8 cellular contexts compared by ENCODE assay signal in the genomic region with DNA sequence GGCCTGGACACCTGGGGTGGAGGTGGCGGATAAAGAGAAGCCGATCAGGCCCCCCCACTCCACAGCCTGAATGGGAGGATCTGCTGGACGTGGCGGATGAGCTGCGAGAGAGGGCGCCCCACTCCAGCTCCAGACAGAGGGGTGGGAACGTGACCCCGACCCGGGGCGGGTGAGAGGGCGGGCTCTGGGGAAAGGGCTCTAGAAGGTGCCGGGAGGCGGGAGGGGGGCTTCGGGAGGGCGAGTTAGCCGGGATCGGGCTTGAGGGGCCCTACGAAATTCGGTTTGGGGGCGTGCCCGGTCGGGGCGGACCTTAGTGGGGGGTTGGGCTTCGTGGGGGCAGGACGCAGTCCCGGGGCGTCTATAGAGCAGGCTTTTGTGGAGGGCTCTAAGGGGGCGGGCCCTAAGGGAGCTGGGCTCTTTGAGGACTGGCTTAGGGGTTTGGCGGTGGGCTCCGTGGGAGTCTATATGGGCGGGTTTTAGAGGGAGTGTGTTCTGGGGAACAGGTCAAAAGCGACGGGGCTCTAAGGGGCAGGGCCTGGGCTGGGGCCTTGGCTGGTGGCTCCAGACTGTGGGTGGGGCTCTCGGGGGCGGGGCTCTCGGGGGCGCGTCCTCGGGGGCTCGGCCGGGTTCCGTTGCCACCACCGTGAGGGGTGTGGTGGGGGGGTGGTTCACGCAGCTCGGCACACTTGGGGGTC. TPM values are rescaled to one million over a fixed set of nuclear protein-coding genes. Genes with fewer than 3 reads are reported as not detected.
A peak's percentile ranks its signal among the peaks of the same experiment; 100 is the strongest.
DNase-seq lines count a peak whose midpoint lies in the region; ATAC-seq and TF ChIP-seq lines count a peak whose summit lies in the region.

No MANE protein-coding gene starts in this region.

- POLR2A ChIA-PET in T-cell (lab: Charles Lee), result interaction anchor here in 1 of 2 donors (0.6 to 0.7 kb wide), 4 partner anchors 39 to 549 kb away, joined by 3 to 10 read pairs (median 7); no protein-coding TSS in a partner anchor

- H3K9me3 ChIP-seq in neutrophil, result no peaks in the 10 kb centered on the region

- peaks cover 2 to 9% of the 10 kb centered on the region in 2 experiments for H3K4me1 ChIP-seq in neutrophil (ENCODE audit: control insufficient read depth in 1 of 2, insufficient read depth in 1 of 2, low read depth in 1 of 2, low read length in 1 of 2)

- ATAC-seq in T-cell (replicated peaks in 1 of 4) (peak; percentile 72 to 89 (median 74)), HG03025 (IDR thresholded peaks at IDR 0.05; ENCODE audit: low FRiP score, unreplicated experiment) (no peak), GM18870 (IDR thresholded peaks at IDR 0.05; ENCODE audit: unreplicated experiment) (no peak), GM21619 (IDR thresholded peaks at IDR 0.05; ENCODE audit: unreplicated experiment) (no peak)

- no peaks in the 10 kb centered on the region for H3K36me3 ChIP-seq in neutrophil

- CTCF ChIA-PET in T-cell (lab: Charles Lee), result interaction anchor here (0.6 to 0.7 kb wide), 2 partner anchors 21 to 170 kb away, joined by 3 to 4 read pairs; no protein-coding TSS in a partner anchor

- peak overlapping the region; percentile 43 to 72 (median 60) for H3K4me3 Mint-ChIP-seq in T-cell

- H3K27me3 Mint-ChIP-seq in T-cell, result peaks cover 3 to 29% of the 10 kb centered on the region in 2 donors

- TF ChIP-seq CTCF in GM20000 (IDR thresholded peaks at IDR 0.05; ENCODE audit: extremely low read depth, missing control alignments) (peak; percentile 28), epithelial cell of proximal tubule (conservative IDR thresholded peaks at IDR 0.05; ENCODE audit: low read depth, low read length) (peak; percentile 38), neutrophil (IDR thresholded peaks at IDR 0.05) (no peak)

- H3K4me3 ChIP-seq in epithelial cell of proximal tubule (ENCODE audit: low read depth, low read length) (peak overlapping the region; percentile 55), neutrophil (ENCODE audit: low read depth in 1 of 2, low read length in 1 of 2) (peak overlapping the region; percentile 29 to 34)

- no peak overlapping the region for H3K27ac Mint-ChIP-seq in T-cell

- no peaks in the 10 kb centered on the region for H3K9me3 Mint-ChIP-seq in T-cell

- no peak overlapping the region for H3K27ac ChIP-seq in neutrophil

- peaks cover 5 to 8% (median 7%) of the 10 kb centered on the region in 3 donors for H3K4me1 Mint-ChIP-seq in T-cell

- H3K36me3 Mint-ChIP-seq in T-cell, result no peaks in the 10 kb centered on the region

- peaks cover 35% of the 10 kb centered on the region for H3K27me3 ChIP-seq in neutrophil

- DNase-seq in GM20000 (ENCODE audit: low spot score) (peak; percentile 75), T-cell (peak in 14 of 34 experiments; percentile 22 to 52 (median 40)), epithelial cell of proximal tubule (ENCODE audit: low read depth) (no peak), DMS 273 (lab: John Stamatoyannopoulos, UW; ENCODE audit: unreplicated experiment) (no peak)

RNA-seq across cellular contexts. Expression of gene NANOS3, which starts 4.1 kb away (rescaled TPM):
- total RNA-seq in T-cell, result 1 to 10 TPM in 3 of 5 donors, under 1 TPM in 1, not detected in 1; 0.85 to 2.3 (median 1.5) TPM
- not detected in 2 replicates for total RNA-seq in epithelial cell of proximal tubule

RNA-seq across cellular contexts. Expression of gene BRME1, which starts 33.1 kb away (rescaled TPM):
- total RNA-seq in T-cell, result 1 to 10 TPM; 1.3 to 3.6 (median 1.7) TPM
- 0.58 and 1.4 TPM in 2 replicates for total RNA-seq in epithelial cell of proximal tubule

RNA-seq across cellular contexts. Expression of gene CC2D1A, which starts 33.2 kb away (rescaled TPM):
- total RNA-seq in T-cell (10 to 100 TPM; 25.9 to 41.3 (median 37.4) TPM), epithelial cell of proximal tubule (27.2 and 30.6 TPM in 2 replicates)

Comparison
In these comparisons a context has a peak if more than half of its experiments do, and no peak if none do; other contexts are left out.
1. ATAC-seq: peak in T-cell (4 of 4); none in HG03025 (single experiment), GM18870 (single experiment) and GM21619 (single experiment).